Comparison of ENCODE assay signal across 9 cellular contexts in genomic region chr17:32033223-32033622, GRCh38.
"Had no signal": no experiment of that assay in that cellular context is flagged by ENCODE, and none has a peak within 500 bp of the region (broad histone marks: within the 10 kb centered on the region; RNA-seq: fewer than 3 reads in every experiment).

No MANE protein-coding gene starts in this region.

- H2AFZ ChIP-seq: GM23338 had no signal

- FAIRE-seq: H1, H54 had no signal

- ATAC-seq: GM23338 had no signal

- H3K27ac Mint-ChIP-seq: GM23338, H9, HFFc6 had no signal

- H3K4me2 ChIP-seq: GM23338 had no signal

- H3K4me1 Mint-ChIP-seq: GM23338, H9 had no signal

- H3K4me3 Mint-ChIP-seq: GM23338, H9, HFFc6 had no signal

- H3K4me3 ChIP-seq: GM23338 had no signal

- H3K27ac ChIP-seq: HL-60 had no signal

- DNase-seq: H9, HCEC 1CT, HFFc6, IMR-90, KBM-7 had no signal

- H3K9me3 Mint-ChIP-seq: GM23338, H9, HFFc6 had no signal
